1 cellular context compared by ENCODE assay signal in the genomic region with DNA sequence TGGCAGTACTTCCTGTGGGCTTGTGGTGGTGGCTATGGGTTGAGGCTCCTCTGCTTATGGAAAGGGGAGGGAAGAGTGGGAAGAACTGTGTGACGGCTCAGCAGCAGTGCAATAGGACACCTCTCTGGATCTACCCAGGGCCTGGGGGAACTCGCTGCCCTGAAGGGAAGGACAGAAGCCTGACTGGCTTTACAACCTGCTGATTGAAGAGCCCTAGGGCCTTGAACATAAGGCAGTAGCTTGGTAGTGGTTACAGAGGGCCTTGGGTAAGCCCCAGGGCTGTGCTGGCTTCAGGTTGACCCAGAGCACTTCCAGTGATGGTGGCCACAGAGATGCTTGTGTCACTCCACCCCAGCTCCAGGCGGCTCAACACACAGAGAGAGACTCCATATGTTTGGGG.
TF ChIP-seq lines count a peak whose summit lies in the region.

No MANE protein-coding gene starts in this region.

TF ChIP-seq in H1, 55 proteins besides CTCF, POLR2A, EP300 and RAD21:
- no peak for TF ChIP-seq TCF12 (IDR thresholded peaks at IDR 0.05; ENCODE audit: low read depth, low read length)
- TF ChIP-seq RNF2 (IDR thresholded peaks at IDR 0.05; ENCODE audit: borderline replicate concordance, low read depth, low read length, missing control alignments, poor library complexity, severe bottlenecking) = no peak
- no peak for TF ChIP-seq BACH1 (IDR thresholded peaks at IDR 0.05; ENCODE audit: low read length)
- no peak for TF ChIP-seq CBX5 (IDR thresholded peaks at IDR 0.05; ENCODE audit: low read depth, low read length)
- TF ChIP-seq POLR2AphosphoS5 (IDR thresholded peaks at IDR 0.05; ENCODE audit: low read depth, low read length) = no peak
- TF ChIP-seq, protein P1, sequence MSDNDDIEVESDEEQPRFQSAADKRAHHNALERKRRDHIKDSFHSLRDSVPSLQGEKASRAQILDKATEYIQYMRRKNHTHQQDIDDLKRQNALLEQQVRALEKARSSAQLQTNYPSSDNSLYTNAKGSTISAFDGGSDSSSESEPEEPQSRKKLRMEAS (IDR thresholded peaks at IDR 0.05) = no peak
- no peak for TF ChIP-seq BCL11A (IDR thresholded peaks at IDR 0.05; ENCODE audit: low read depth in 2 of 2, low read length in 2 of 2)
- no peak for TF ChIP-seq BRCA1 (IDR thresholded peaks at IDR 0.05; ENCODE audit: low read depth, low read length)
- TF ChIP-seq SAP30 (IDR thresholded peaks at IDR 0.05; ENCODE audit: insufficient read depth, insufficient replicate concordance, low read length) = no peak
- no peak for TF ChIP-seq SP2 (IDR thresholded peaks at IDR 0.05; ENCODE audit: low read length)
- TF ChIP-seq FOSL1 (IDR thresholded peaks at IDR 0.05; ENCODE audit: insufficient read depth, low read depth, low read length) = no peak
- TF ChIP-seq CREB1 (IDR thresholded peaks at IDR 0.05) = no peak
- TF ChIP-seq RXRA (IDR thresholded peaks at IDR 0.05; ENCODE audit: insufficient read depth, low read depth, low read length) = no peak
- TF ChIP-seq KDM4A (IDR thresholded peaks at IDR 0.05; ENCODE audit: low read depth, low read length, severe bottlenecking) = no peak
- no peak for TF ChIP-seq ATF2 (IDR thresholded peaks at IDR 0.05; ENCODE audit: low read length)
- no peak for TF ChIP-seq GABPA (IDR thresholded peaks at IDR 0.05; ENCODE audit: borderline replicate concordance, insufficient read depth, low read length)
- no peak for TF ChIP-seq POU5F1 (IDR thresholded peaks at IDR 0.05; ENCODE audit: low read depth, low read length)
- no peak for TF ChIP-seq SIRT6 (IDR thresholded peaks at IDR 0.05; ENCODE audit: low read length)
